ENCODE assay signal across 10 cellular contexts in the genomic region with DNA sequence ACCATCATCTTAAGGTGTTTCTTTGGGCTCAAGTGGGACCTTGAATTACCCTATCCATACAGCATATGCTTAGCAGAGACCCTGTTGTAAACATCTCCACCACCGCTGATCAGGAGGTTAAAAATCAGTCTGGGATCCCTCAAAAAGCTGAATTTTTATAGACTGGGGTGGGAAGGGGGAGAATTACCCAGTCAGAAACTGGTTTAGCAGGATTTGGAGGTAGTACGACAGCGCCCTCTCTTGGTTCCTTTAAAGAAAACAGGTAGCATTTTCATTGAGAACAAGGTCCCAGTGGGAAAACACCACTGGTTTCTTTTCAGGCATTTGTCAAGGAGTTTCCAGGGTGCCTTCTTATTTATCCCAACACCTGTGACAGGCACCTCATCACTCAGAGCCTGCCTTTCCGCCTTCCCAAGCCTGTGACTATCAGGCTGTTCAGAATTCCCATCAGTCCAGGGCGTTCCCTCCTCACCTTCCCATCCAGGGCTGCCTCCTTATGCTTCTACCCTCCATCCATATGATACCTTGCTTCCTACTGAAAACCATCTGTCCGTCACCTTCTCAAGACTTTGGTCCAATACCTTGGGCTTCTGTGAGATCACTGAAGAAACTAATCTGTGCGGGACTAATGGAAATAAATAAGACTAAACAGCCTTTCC.
A peak's percentile ranks its signal among the peaks of the same experiment; 100 is the strongest.
DNase-seq lines count a peak whose midpoint lies in the region; ATAC-seq and TF ChIP-seq lines count a peak whose summit lies in the region.
"Had no signal": no experiment of that assay in that cellular context is flagged by ENCODE, and none has a peak within 500 bp of the region (broad histone marks: within the 10 kb centered on the region; RNA-seq: fewer than 3 reads in every experiment).

No MANE protein-coding gene starts in this region.

- H3K36me3 ChIP-seq in OCI-LY7 (ENCODE audit: insufficient read depth, low read length) (no peaks in the 10 kb centered on the region), transverse colon (no peaks in the 10 kb centered on the region)
- no peaks in the 10 kb centered on the region for H3K36me3 ChIP-seq in naive thymus-derived CD4-positive, alpha-beta T cell (ENCODE audit: control insufficient read depth in 2 of 3, insufficient read depth in 3 of 3, low read length in 3 of 3)
- H3K36me3 ChIP-seq: thyroid gland had no signal

- no peak for ATAC-seq in naive thymus-derived CD4-positive, alpha-beta T cell
- ATAC-seq in GM19395 (IDR thresholded peaks at IDR 0.05; ENCODE audit: unreplicated experiment), result no peak

- intact Hi-C loops in OCI-LY7 (cut with micrococcal nuclease; ENCODE audit: unreplicated experiment), result no loop called here
- intact Hi-C loops in transverse colon (cut with DNase I; ENCODE audit: low total_unique reads), result no loop called here
- intact Hi-C loops in naive thymus-derived CD4-positive, alpha-beta T cell (cut with micrococcal nuclease), result no loop called here

- POLR2A ChIA-PET in OCI-LY7 (lab: Charles Lee), result no interaction called here
- POLR2A ChIA-PET in naive thymus-derived CD4-positive, alpha-beta T cell (lab: Charles Lee), result no interaction called here

- no peak for TF ChIP-seq EP300 in transverse colon (IDR thresholded peaks at IDR 0.05; ENCODE audit: low read depth)

- H3K4me2 ChIP-seq in OCI-LY7 (ENCODE audit: low read length), result no peak overlapping the region

- H3K4me1 Mint-ChIP-seq in naive thymus-derived CD4-positive, alpha-beta T cell, result peaks cover 0 to 1% (median 0%) of the 10 kb centered on the region in 7 donors

- no peak for TF ChIP-seq POLR2A in transverse colon (IDR thresholded peaks at IDR 0.05)

- no peak overlapping the region for H3K27ac Mint-ChIP-seq in naive thymus-derived CD4-positive, alpha-beta T cell

- H3K9me3 Mint-ChIP-seq in naive thymus-derived CD4-positive, alpha-beta T cell, result peaks cover 0 to 2% (median 0%) of the 10 kb centered on the region in 11 donors

- H3K4me1 ChIP-seq in OCI-LY7 (ENCODE audit: insufficient read depth, low read length, poor library complexity, severe bottlenecking) (no peaks in the 10 kb centered on the region), transverse colon (no peaks in the 10 kb centered on the region)
- H3K4me1 ChIP-seq in naive thymus-derived CD4-positive, alpha-beta T cell (ENCODE audit: control insufficient read depth in 2 of 2, insufficient read depth in 2 of 2, low read length in 2 of 2), result no peaks in the 10 kb centered on the region
- H3K4me1 ChIP-seq: thyroid gland had no signal

- no peaks in the 10 kb centered on the region for H4K20me1 ChIP-seq in OCI-LY7 (ENCODE audit: insufficient read depth, low read length)

- 0 out of 2 replicates have a peak, but pooled peaks have one; percentile 14 for TF ChIP-seq CTCF in OCI-LY7 (conservative IDR thresholded peaks at IDR 0.05; ENCODE audit: low read length)
- TF ChIP-seq CTCF in transverse colon (IDR thresholded peaks at IDR 0.05), result peak in 4 of 5 experiments; percentile 11 to 31 (median 20)

- no peaks in the 10 kb centered on the region for H3K79me2 ChIP-seq in OCI-LY7 (ENCODE audit: insufficient read depth, low read depth, low read length)

- H3K4me3 ChIP-seq in OCI-LY7 (ENCODE audit: low read depth, low read length, poor library complexity, severe bottlenecking), result no peak overlapping the region
- no peak overlapping the region for H3K4me3 ChIP-seq in transverse colon
- H3K4me3 ChIP-seq in naive thymus-derived CD4-positive, alpha-beta T cell (ENCODE audit: low read length), result no peak overlapping the region
- H3K4me3 ChIP-seq: thyroid gland had no signal

- H3K9me2 ChIP-seq in OCI-LY7 (ENCODE audit: insufficient read depth, low read length), result no peaks in the 10 kb centered on the region

- DNase-seq in NCI-H510A treated with DMSO at 0.1 percent for 48 hours (lab: John Stamatoyannopoulos, UW), result peak; percentile 59
- DNase-seq in NCI-H510A (lab: John Stamatoyannopoulos, UW), result no peak
- no peak for DNase-seq in OCI-LY7 (ENCODE audit: low spot score)
- DNase-seq in fibroblast of peridontal ligament (ENCODE audit: extremely low read depth), result peak; percentile 69
- DNase-seq in transverse colon, result no peak
- DNase-seq in LoVo (ENCODE audit: low spot score), result no peak
- no peak for DNase-seq in naive thymus-derived CD4-positive, alpha-beta T cell
- DNase-seq: KBM-7, thyroid gland had no signal

- in situ Hi-C loops in transverse colon (cut with MboI; ENCODE audit: low pct_ligation_motif_present in 1 of 4, low pct_unique_long_range_greater_than_20kb in 1 of 4, low sequenced_read_pairs in 3 of 4), result loop anchor here in 3 of 4 donors (10.0 to 25.0 kb wide), 4 partner anchors 440 to 1015 kb away; a partner anchor contains a TSS

- H3K36me3 Mint-ChIP-seq in naive thymus-derived CD4-positive, alpha-beta T cell, result no peaks in the 10 kb centered on the region

- no peak overlapping the region for H2AFZ ChIP-seq in OCI-LY7 (ENCODE audit: low read length)

- H3K27ac ChIP-seq in OCI-LY7 (ENCODE audit: low read depth, low read length, poor library complexity, severe bottlenecking) (no peak overlapping the region), transverse colon (no peak overlapping the region)
- no peak overlapping the region for H3K27ac ChIP-seq in naive thymus-derived CD4-positive, alpha-beta T cell (ENCODE audit: low read depth, low read length)
- H3K27ac ChIP-seq: thyroid gland had no signal

- 40 to 43% methylated on average over 2 to 7 of the region's 7 CpGs for WGBS in transverse colon (ENCODE audit: low coverage in 1 of 2), 2 donors

- peaks cover 0 to 31% (median 25%) of the 10 kb centered on the region in 5 donors for H3K27me3 Mint-ChIP-seq in naive thymus-derived CD4-positive, alpha-beta T cell

- no peaks in the 10 kb centered on the region for H3K27me3 ChIP-seq in transverse colon
- no peaks in the 10 kb centered on the region for H3K27me3 ChIP-seq in naive thymus-derived CD4-positive, alpha-beta T cell (ENCODE audit: control insufficient read depth in 2 of 2, insufficient read depth in 2 of 2, low read length in 2 of 2)
- H3K27me3 ChIP-seq: thyroid gland had no signal

- H3K4me3 Mint-ChIP-seq in naive thymus-derived CD4-positive, alpha-beta T cell, result no peak overlapping the region

- CTCF ChIA-PET in OCI-LY7 (lab: Charles Lee; ENCODE audit: unreplicated experiment), result no interaction called here
- CTCF ChIA-PET in naive thymus-derived CD4-positive, alpha-beta T cell (lab: Charles Lee), result no interaction called here

- H3K9me3 ChIP-seq in OCI-LY7 (ENCODE audit: low read length), result no peaks in the 10 kb centered on the region
- H3K9me3 ChIP-seq in transverse colon, result no peaks in the 10 kb centered on the region
- no peaks in the 10 kb centered on the region for H3K9me3 ChIP-seq in naive thymus-derived CD4-positive, alpha-beta T cell (ENCODE audit: control insufficient read depth in 2 of 3, low read length in 3 of 3)
- H3K9me3 ChIP-seq: thyroid gland had no signal

- no TSS peak for BruUV-seq in OCI-LY7 (replicated peaks; lab: Mats Ljungman, UMichigan)

Comparison
In these comparisons a context has a peak if more than half of its experiments do, and no peak if none do; other contexts are left out.
1. DNase-seq: peak in NCI-H510A treated with DMSO at 0.1 percent for 48 hours (single experiment) and fibroblast of peridontal ligament (single experiment); none in NCI-H510A (single experiment), OCI-LY7 (single experiment), transverse colon (single experiment), LoVo (single experiment) and naive thymus-derived CD4-positive, alpha-beta T cell (0 of 9).